8 cellular contexts compared by ENCODE assay signal in the genomic region with DNA sequence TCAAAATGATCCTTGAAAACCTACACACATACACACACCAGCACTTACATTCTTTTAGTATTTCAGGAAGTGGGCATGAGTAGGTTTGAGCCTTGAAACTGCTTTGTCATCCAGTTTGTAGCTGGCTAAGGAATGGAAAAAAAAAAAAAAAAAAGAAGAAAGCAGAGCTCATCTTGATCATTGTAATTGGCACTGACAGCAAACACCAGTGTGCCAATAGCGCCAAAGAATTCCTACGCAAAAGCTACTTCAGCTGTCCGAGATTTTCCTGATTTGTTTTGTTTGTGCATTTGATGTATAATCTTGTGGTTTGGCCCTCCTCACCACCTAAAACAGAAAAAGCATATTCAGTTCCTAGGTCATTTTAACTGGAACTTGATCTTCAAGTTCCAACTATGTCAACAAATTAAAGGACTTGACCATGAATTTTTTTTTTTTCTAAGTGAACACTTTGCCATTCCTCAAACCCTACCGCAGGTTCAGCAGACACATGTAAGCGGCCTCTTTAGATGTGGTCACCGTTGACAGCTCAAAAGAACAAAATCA. TPM values are rescaled to one million over a fixed set of nuclear protein-coding genes. Genes with fewer than 3 reads are reported as not detected.
DNase-seq lines count a peak whose midpoint lies in the region; ATAC-seq and TF ChIP-seq lines count a peak whose summit lies in the region.

No MANE protein-coding gene starts in this region.

- H3K36me3 Mint-ChIP-seq in osteocyte (ENCODE audit: unreplicated experiment) (peaks cover 48% of the 10 kb centered on the region), WTC11 (0 out of 2 replicates have a peak, but pooled peaks cover 3% of the 10 kb centered on the region)

- CTCF ChIA-PET in WTC11 (lab: Charles Lee), result interaction anchor here (0.6 kb wide), 1 partner anchor 11 kb away, joined by 3 read pairs; no protein-coding TSS in a partner anchor

- H3K27me3 Mint-ChIP-seq in osteocyte (ENCODE audit: unreplicated experiment) (no peaks in the 10 kb centered on the region), WTC11 (ENCODE audit: low read depth) (no peaks in the 10 kb centered on the region)

- POLR2A ChIA-PET in WTC11 (lab: Charles Lee), result no interaction called here

- H3K4me3 Mint-ChIP-seq in osteocyte (ENCODE audit: unreplicated experiment), result peak overlapping the region; percentile 40
- no peak overlapping the region for H3K4me3 Mint-ChIP-seq in WTC11

- no peak overlapping the region for H3K4me3 ChIP-seq in cardiac fibroblast (replicated peaks in 1 of 2; ENCODE audit: low read depth in 2 of 2, low read length in 2 of 2)

- ATAC-seq in WTC11, result no peak

- H3K27ac Mint-ChIP-seq in osteocyte (ENCODE audit: unreplicated experiment) (peak overlapping the region; percentile 75), WTC11 (no peak overlapping the region)

- H3K4me1 Mint-ChIP-seq in osteocyte (ENCODE audit: unreplicated experiment) (peaks cover 35% of the 10 kb centered on the region), WTC11 (peaks cover 18% of the 10 kb centered on the region)

- DNase-seq in Daoy (ENCODE audit: low read depth), result peak; percentile 57
- DNase-seq in NCI-H2107 treated with DMSO at 0.1 percent for 48 hours (lab: John Stamatoyannopoulos, UW; ENCODE audit: unreplicated experiment), result peak; percentile 90
- DNase-seq in cardiac fibroblast (ENCODE audit: low read depth in 2 of 2), result peak; percentile 65 to 81
- DNase-seq in osteocyte (ENCODE audit: extremely low spot score, unreplicated experiment), result no peak
- DNase-seq in hepatic stellate cell (ENCODE audit: low spot score), result no peak
- DNase-seq in putamen (ENCODE audit: low spot score), result no peak
- DNase-seq in NCI-H2227 treated with DMSO at 0.1 percent for 48 hours (lab: John Stamatoyannopoulos, UW), result no peak
- DNase-seq in WTC11 (ENCODE audit: low spot score), result no peak

- no peak for TF ChIP-seq CTCF in cardiac fibroblast (IDR thresholded peaks at IDR 0.05; ENCODE audit: low read depth, low read length)
- TF ChIP-seq CTCF in osteocyte (IDR thresholded peaks at IDR 0.05), result no peak
- TF ChIP-seq CTCF in WTC11 (IDR thresholded peaks at IDR 0.05), result no peak

- H3K9me3 Mint-ChIP-seq in osteocyte (ENCODE audit: unreplicated experiment) (peaks cover 14% of the 10 kb centered on the region), WTC11 (peaks cover 17% of the 10 kb centered on the region)

TF ChIP-seq in WTC11, 78 proteins besides CTCF, POLR2A, EP300 and RAD21 (continues in another document):
- TF ChIP-seq JAZF1 (CRISPR knock-in tag; IDR thresholded peaks at IDR 0.05) (no peak), ATF6 (CRISPR knock-in tag; IDR thresholded peaks at IDR 0.05) (no peak), ATF1 (CRISPR knock-in tag; IDR thresholded peaks at IDR 0.05) (no peak), NFYB (CRISPR knock-in tag; conservative IDR thresholded peaks at IDR 0.05; ENCODE audit: low read depth) (no peak), MYBL2 (CRISPR knock-in tag; IDR thresholded peaks at IDR 0.05) (no peak), ZNF219 (CRISPR knock-in tag; IDR thresholded peaks at IDR 0.05; ENCODE audit: borderline replicate concordance) (no peak), IRF2 (CRISPR knock-in tag; IDR thresholded peaks at IDR 0.05; ENCODE audit: borderline replicate concordance, low read depth) (no peak), USF2 (CRISPR knock-in tag; IDR thresholded peaks at IDR 0.05) (no peak), ARID4B (CRISPR knock-in tag; IDR thresholded peaks at IDR 0.05; ENCODE audit: borderline replicate concordance) (no peak), TCF7 (CRISPR knock-in tag; IDR thresholded peaks at IDR 0.05; ENCODE audit: low read depth) (no peak), EMX1 (CRISPR knock-in tag; IDR thresholded peaks at IDR 0.05) (no peak)
- TF ChIP-seq, protein P1, sequence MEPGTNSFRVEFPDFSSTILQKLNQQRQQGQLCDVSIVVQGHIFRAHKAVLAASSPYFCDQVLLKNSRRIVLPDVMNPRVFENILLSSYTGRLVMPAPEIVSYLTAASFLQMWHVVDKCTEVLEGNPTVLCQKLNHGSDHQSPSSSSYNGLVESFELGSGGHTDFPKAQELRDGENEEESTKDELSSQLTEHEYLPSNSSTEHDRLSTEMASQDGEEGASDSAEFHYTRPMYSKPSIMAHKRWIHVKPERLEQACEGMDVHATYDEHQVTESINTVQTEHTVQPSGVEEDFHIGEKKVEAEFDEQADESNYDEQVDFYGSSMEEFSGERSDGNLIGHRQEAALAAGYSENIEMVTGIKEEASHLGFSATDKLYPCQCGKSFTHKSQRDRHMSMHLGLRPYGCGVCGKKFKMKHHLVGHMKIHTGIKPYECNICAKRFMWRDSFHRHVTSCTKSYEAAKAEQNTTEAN (CRISPR knock-in tag; IDR thresholded peaks at IDR 0.05), result no peak
- TF ChIP-seq, protein P2, sequence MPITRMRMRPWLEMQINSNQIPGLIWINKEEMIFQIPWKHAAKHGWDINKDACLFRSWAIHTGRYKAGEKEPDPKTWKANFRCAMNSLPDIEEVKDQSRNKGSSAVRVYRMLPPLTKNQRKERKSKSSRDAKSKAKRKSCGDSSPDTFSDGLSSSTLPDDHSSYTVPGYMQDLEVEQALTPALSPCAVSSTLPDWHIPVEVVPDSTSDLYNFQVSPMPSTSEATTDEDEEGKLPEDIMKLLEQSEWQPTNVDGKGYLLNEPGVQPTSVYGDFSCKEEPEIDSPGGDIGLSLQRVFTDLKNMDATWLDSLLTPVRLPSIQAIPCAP (CRISPR knock-in tag; IDR thresholded peaks at IDR 0.05), result no peak
- TF ChIP-seq, protein P3, sequence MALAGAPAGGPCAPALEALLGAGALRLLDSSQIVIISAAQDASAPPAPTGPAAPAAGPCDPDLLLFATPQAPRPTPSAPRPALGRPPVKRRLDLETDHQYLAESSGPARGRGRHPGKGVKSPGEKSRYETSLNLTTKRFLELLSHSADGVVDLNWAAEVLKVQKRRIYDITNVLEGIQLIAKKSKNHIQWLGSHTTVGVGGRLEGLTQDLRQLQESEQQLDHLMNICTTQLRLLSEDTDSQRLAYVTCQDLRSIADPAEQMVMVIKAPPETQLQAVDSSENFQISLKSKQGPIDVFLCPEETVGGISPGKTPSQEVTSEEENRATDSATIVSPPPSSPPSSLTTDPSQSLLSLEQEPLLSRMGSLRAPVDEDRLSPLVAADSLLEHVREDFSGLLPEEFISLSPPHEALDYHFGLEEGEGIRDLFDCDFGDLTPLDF (CRISPR knock-in tag; IDR thresholded peaks at IDR 0.05), result no peak

RNA-seq across cellular contexts. Expression of gene FLRT2, which starts 57.3 kb away (rescaled TPM):
- 0.03 and 0.86 TPM in 2 replicates for total RNA-seq in Daoy (2014; rRNA removed; shearing (Covaris generic))
- total RNA-seq in osteocyte, result 168 and 181 TPM in 2 replicates
- total RNA-seq in WTC11 (2021), result 8.0 to 13.2 TPM (median 9.4 TPM) in 3 replicates

Comparison
In these comparisons a context has a peak if more than half of its experiments do, and no peak if none do; other contexts are left out.
1. DNase-seq: peak in Daoy (single experiment), NCI-H2107 treated with DMSO at 0.1 percent for 48 hours (single experiment) and cardiac fibroblast (2 of 2); none in osteocyte (single experiment), hepatic stellate cell (single experiment), putamen (single experiment), NCI-H2227 treated with DMSO at 0.1 percent for 48 hours (single experiment) and WTC11 (single experiment).
2. RNA of gene FLRT2, which starts 57.3 kb away (total RNA-seq): 168 to 181 TPM in osteocyte; 8.0 to 13.2 TPM in WTC11 and 0.03 to 0.86 TPM in Daoy; every median in the first group is over 10 times any median in the second.